Comparison of ENCODE assay signal across 6 cellular contexts in the genomic region with DNA sequence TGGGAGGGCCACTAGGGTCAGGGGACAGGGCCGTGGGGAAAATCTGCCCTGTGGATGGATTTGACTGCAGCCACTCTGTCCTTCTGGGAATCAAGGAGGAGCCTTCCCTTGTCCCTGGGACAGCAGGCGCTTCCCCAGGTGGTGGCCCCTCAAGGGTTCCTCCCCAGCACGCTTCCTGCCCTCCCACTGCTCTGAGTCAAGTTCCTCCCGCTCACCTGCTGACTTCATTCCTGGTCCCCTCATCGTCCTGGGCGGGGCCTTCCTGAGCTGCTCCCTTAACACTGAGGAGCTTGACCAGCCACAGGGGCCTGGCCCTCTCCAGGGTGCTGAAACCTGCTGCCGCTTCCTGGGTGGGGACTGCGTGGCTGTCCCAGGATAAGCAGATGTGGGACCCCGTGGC.
A peak's percentile ranks its signal among the peaks of the same experiment; 100 is the strongest.
DNase-seq lines count a peak whose midpoint lies in the region; ATAC-seq, FAIRE-seq and TF ChIP-seq lines count a peak whose summit lies in the region.
"Not testable (repeated sequence)": the region's sequence is repeated elsewhere in the genome, so short reads cannot be mapped to it uniquely, and the experiment has no call there.

No MANE protein-coding gene starts in this region.

- peak; percentile 91 for FAIRE-seq in H1 (lab: Jason Lieb, UNC)

- not testable (repeated sequence) for H3K4me2 ChIP-seq in GM23338; H1 (ENCODE audit: insufficient read depth in 1 of 2, low read depth in 2 of 2, low read length in 2 of 2)

- not testable (repeated sequence) for H3K27me3 ChIP-seq in GM23338 (ENCODE audit: insufficient read depth); HUES48 (ENCODE audit: control insufficient read depth, insufficient read depth, low read length); H1 (replicated peaks in 1 of 4; ENCODE audit: control insufficient read depth in 3 of 4, extremely low read depth in 1 of 4, insufficient read depth in 3 of 4, low read length in 3 of 4)

- H2AFZ ChIP-seq in GM23338; H1 (ENCODE audit: low read length): not testable (repeated sequence)

- H2BK12ac ChIP-seq in H1 (ENCODE audit: low read depth, low read length), result not testable (repeated sequence)

- intact Hi-C loops in activated CD4-positive, alpha-beta T cell treated with anti-CD3 and anti-CD28 coated beads for 36 hours (cut with DNase I, micrococcal nuclease), result not testable (repeated sequence)

- not testable (repeated sequence) for H3K4me1 ChIP-seq in GM23338 (ENCODE audit: insufficient read depth)
- peaks cover 21% of the 10 kb centered on the region for H3K4me1 ChIP-seq in HUES48 (ENCODE audit: control insufficient read depth, insufficient read depth, low read length)
- H3K4me1 ChIP-seq in H1 (replicated peaks in 1 of 4; ENCODE audit: control insufficient read depth in 3 of 4, insufficient read depth in 4 of 4, low read length in 3 of 4), result peaks cover 0 to 21% (median 10%) of the 10 kb centered on the region in 4 experiments; a peak in 4 of 7 replicates

- not testable (repeated sequence) for H3K36me3 ChIP-seq in GM23338 (ENCODE audit: insufficient read depth); HUES48 (ENCODE audit: control insufficient read depth, insufficient read depth, low read length); H1 (ENCODE audit: control insufficient read depth in 2 of 4, insufficient read depth in 4 of 4, low read length in 3 of 4)

- not testable (repeated sequence) for H2BK120ac ChIP-seq in H1 (replicated peaks; ENCODE audit: low read depth, low read length)

- not testable (repeated sequence) for H3K14ac ChIP-seq in H1 (ENCODE audit: insufficient read length)

- not testable (repeated sequence) for H3K36me3 Mint-ChIP-seq in GM23338 (ENCODE audit: low read depth); activated CD4-positive, alpha-beta T cell treated with anti-CD3 and anti-CD28 coated beads for 36 hours (ENCODE audit: low read depth)

- H3K4me3 Mint-ChIP-seq in GM23338; activated CD4-positive, alpha-beta T cell treated with anti-CD3 and anti-CD28 coated beads for 36 hours: not testable (repeated sequence)

- not testable (repeated sequence) for H3K23me2 ChIP-seq in H1 (ENCODE audit: low read depth, low read length)

- 36% methylated on average over 4 of the region's 9 CpGs; no CpG with 5 or more reads in 1 of the 2 experiments for WGBS in H1 (ENCODE audit: extremely low coverage in 1 of 2, insufficient coverage in 1 of 2, insufficient read length in 1 of 2, insufficient replicate concordance in 2 of 2, low coverage in 1 of 2, low lambda C conversion rate in 2 of 2, missing lambda C conversion rate in 1 of 2), 2 experiments

- not testable (repeated sequence) for H4K8ac ChIP-seq in H1 (ENCODE audit: extremely low read depth, insufficient read depth, low read length)

- H4K91ac ChIP-seq in H1 (replicated peaks; ENCODE audit: insufficient read length, low read length), result not testable (repeated sequence)

- not testable (repeated sequence) for TF ChIP-seq RAD21 in H1 (IDR thresholded peaks at IDR 0.05 in 1 of 2, conservative IDR thresholded peaks at IDR 0.05 in 1 of 2; ENCODE audit: low read depth in 2 of 2, low read length in 2 of 2)

- peaks cover 26% of the 10 kb centered on the region for H3K4me1 Mint-ChIP-seq in GM23338
- H3K4me1 Mint-ChIP-seq in activated CD4-positive, alpha-beta T cell treated with anti-CD3 and anti-CD28 coated beads for 36 hours, result not testable (repeated sequence)

- not testable (repeated sequence) for H3K4me3 ChIP-seq in GM23338; HUES48 (ENCODE audit: low read depth, low read length); H1 (ENCODE audit: extremely low read depth in 1 of 4, insufficient read depth in 2 of 4, low read depth in 3 of 4, low read length in 4 of 4)

- H3K27me3 Mint-ChIP-seq in GM23338 (ENCODE audit: insufficient read depth, low read depth, poor library complexity), result not testable (repeated sequence)
- peaks cover 13% of the 10 kb centered on the region for H3K27me3 Mint-ChIP-seq in activated CD4-positive, alpha-beta T cell treated with anti-CD3 and anti-CD28 coated beads for 36 hours

- H2BK5ac ChIP-seq in H1 (ENCODE audit: low read depth, low read length), result not testable (repeated sequence)

- not testable (repeated sequence) for H3F3A ChIP-seq in GM23338 (replicated peaks; ENCODE audit: low read depth)

- H3K23ac ChIP-seq in H1 (ENCODE audit: insufficient read length), result not testable (repeated sequence)

- H3K9me3 ChIP-seq in HUES48 (ENCODE audit: control insufficient read depth, insufficient read depth, low read length); H1 (ENCODE audit: insufficient read depth in 2 of 2, low read depth in 1 of 2, low read length in 1 of 2): not testable (repeated sequence)

- TF ChIP-seq CTCF in GM23338 (conservative IDR thresholded peaks at IDR 0.05; ENCODE audit: low read depth in 2 of 2); H1 (IDR thresholded peaks at IDR 0.05; ENCODE audit: control extremely low read depth in 1 of 3, insufficient read depth in 1 of 3, low read depth in 1 of 3, low read length in 3 of 3): not testable (repeated sequence)

- CTCF ChIA-PET in activated CD4-positive, alpha-beta T cell treated with anti-CD3 and anti-CD28 coated beads for 36 hours (lab: Charles Lee); H1 (lab: Charles Lee; ENCODE audit: partially characterized antibody): not testable (repeated sequence)

- not testable (repeated sequence) for TF ChIP-seq POLR2A in H1 (IDR thresholded peaks at IDR 0.05; ENCODE audit: control extremely low read depth in 1 of 2, low read depth in 2 of 2, low read length in 2 of 2)

- not testable (repeated sequence) for H4K5ac ChIP-seq in H1 (ENCODE audit: insufficient read length, low read depth, low read length)

- not testable (repeated sequence) for H2BK15ac ChIP-seq in H1 (ENCODE audit: low read length)

- H3K79me1 ChIP-seq in H1 (ENCODE audit: low read depth, low read length), result not testable (repeated sequence)

- not testable (repeated sequence) for H3K27ac Mint-ChIP-seq in GM23338; activated CD4-positive, alpha-beta T cell treated with anti-CD3 and anti-CD28 coated beads for 36 hours

- H3K18ac ChIP-seq in H1 (ENCODE audit: extremely low read depth, low read length), result not testable (repeated sequence)

- H3K79me2 ChIP-seq in GM23338 (replicated peaks; ENCODE audit: insufficient read depth); H1 (ENCODE audit: control insufficient read depth in 1 of 2, insufficient read depth in 2 of 2, low read length in 2 of 2): not testable (repeated sequence)

- not testable (repeated sequence) for H3K27ac ChIP-seq in GM23338 (ENCODE audit: low read depth); H1 (ENCODE audit: low read depth, low read length)
- H3K27ac ChIP-seq in HUES48 (ENCODE audit: low read depth, low read length), result peak overlapping the region; percentile 12

- H3K9me2 ChIP-seq in GM23338 (ENCODE audit: insufficient read depth), result not testable (repeated sequence)

- not testable (repeated sequence) for H2AK5ac ChIP-seq in H1 (ENCODE audit: low read depth, low read length)

- H3K9ac ChIP-seq in HUES48 (ENCODE audit: low read depth, low read length); H1 (replicated peaks in 1 of 4; ENCODE audit: extremely low read depth in 1 of 4, low read depth in 3 of 4, low read length in 3 of 4): not testable (repeated sequence)

- TF ChIP-seq EP300 in H1 (IDR thresholded peaks at IDR 0.05; ENCODE audit: borderline replicate concordance in 1 of 2, low read depth in 2 of 2, low read length in 2 of 2), result not testable (repeated sequence)

- H3K9me3 Mint-ChIP-seq in GM23338; activated CD4-positive, alpha-beta T cell treated with anti-CD3 and anti-CD28 coated beads for 36 hours (ENCODE audit: low read depth): not testable (repeated sequence)

- not testable (repeated sequence) for H3K56ac ChIP-seq in H1 (replicated peaks; ENCODE audit: insufficient read length, low read depth, low read length)

- peak; percentile 81 for ATAC-seq in GM23338
- peak; percentile 38 for ATAC-seq in activated CD4-positive, alpha-beta T cell treated with anti-CD3 and anti-CD28 coated beads for 36 hours

- H3K4ac ChIP-seq in H1 (replicated peaks; ENCODE audit: insufficient read length, low read depth, low read length), result not testable (repeated sequence)

- not testable (repeated sequence) for H2BK20ac ChIP-seq in H1 (ENCODE audit: low read length)

- POLR2A ChIA-PET in activated CD4-positive, alpha-beta T cell treated with anti-CD3 and anti-CD28 coated beads for 36 hours (lab: Charles Lee); H1 (lab: Charles Lee; ENCODE audit: partially characterized antibody): not testable (repeated sequence)

- H4K20me1 ChIP-seq in GM23338 (replicated peaks; ENCODE audit: insufficient read depth); H1 (replicated peaks in 1 of 2; ENCODE audit: control insufficient read depth in 1 of 2, insufficient read depth in 2 of 2, low read length in 2 of 2): not testable (repeated sequence)

- DNase-seq in GM23338 (ENCODE audit: low spot score) (peak; percentile 40), islet precursor cell (peak; percentile 60), mesenteric fat pad (ENCODE audit: low spot score) (peak; percentile 45)
- DNase-seq in activated CD4-positive, alpha-beta T cell treated with anti-CD3 and anti-CD28 coated beads for 36 hours; H1 (ENCODE audit: low read depth in 1 of 2, low spot score in 2 of 2): not testable (repeated sequence)
